ENCODE assay signal across 14 cellular contexts in genomic region chr4:55507612-55508011, GRCh38. TPM values are rescaled to one million over a fixed set of nuclear protein-coding genes. Genes with fewer than 3 reads are reported as not detected.
DNase-seq lines count a peak whose midpoint lies in the region; ATAC-seq and TF ChIP-seq lines count a peak whose summit lies in the region.
"Had no signal": no experiment of that assay in that cellular context is flagged by ENCODE, and none has a peak within 500 bp of the region (broad histone marks: within the 10 kb centered on the region; RNA-seq: fewer than 3 reads in every experiment).

No MANE protein-coding gene starts in this region.

- no peak overlapping the region for H2BK20ac ChIP-seq in IMR-90 (ENCODE audit: low read depth, low read length)

- in situ Hi-C loops in IMR-90 (cut with MboI; ENCODE audit: low sequenced_read_pairs): no loop called here

- H4K91ac ChIP-seq in IMR-90 (ENCODE audit: insufficient read depth, low read depth, low read length): no peak overlapping the region

- no peak overlapping the region for H2AK9ac ChIP-seq in IMR-90 (replicated peaks; ENCODE audit: low read depth, low read length, poor library complexity)

- H4K5ac ChIP-seq in IMR-90 (ENCODE audit: low read depth, low read length): no peak overlapping the region

- peak overlapping the region; percentile 26 for H2BK5ac ChIP-seq in IMR-90 (ENCODE audit: low read depth, low read length, poor library complexity, severe bottlenecking)

- no peak overlapping the region for H3K4ac ChIP-seq in IMR-90 (ENCODE audit: low read depth, low read length)

- TF ChIP-seq POLR2A in IMR-90 (IDR thresholded peaks at IDR 0.05; ENCODE audit: low read depth, low read length): no peak

- no peak overlapping the region for H4K8ac ChIP-seq in IMR-90 (ENCODE audit: low read depth in 2 of 2, low read length in 2 of 2)

- H3K27ac ChIP-seq in right atrium auricular region (no peak overlapping the region), IMR-90 (ENCODE audit: insufficient read depth, low read length) (no peak overlapping the region)
- H3K27ac ChIP-seq: KMS-11, Peyer's patch had no signal

- 0 out of 2 replicates have a peak overlapping the region, but pooled peaks have one; percentile 37 for H3K14ac ChIP-seq in IMR-90 (replicated peaks; ENCODE audit: low read depth, low read length)

- H3K27me3 ChIP-seq in right atrium auricular region: no peaks in the 10 kb centered on the region
- H3K27me3 ChIP-seq in IMR-90 (ENCODE audit: control insufficient read depth, insufficient read depth, low read length): no peaks in the 10 kb centered on the region
- H3K27me3 ChIP-seq: Peyer's patch had no signal

- no TSS peak for BruUV-seq in IMR-90 (replicated peaks; lab: Mats Ljungman, UMichigan)

- H3K4me2 ChIP-seq in IMR-90 (ENCODE audit: low read depth, low read length): no peak overlapping the region
- H3K4me2 ChIP-seq: KMS-11 had no signal

- H2AFZ ChIP-seq in IMR-90 (replicated peaks; ENCODE audit: low read length, poor library complexity): no peak overlapping the region

- DNase-seq in Right ventricle myocardium superior (no peak), right atrium auricular region (ENCODE audit: low spot score) (no peak), IMR-90 (no peak), fibroblast of peridontal ligament (ENCODE audit: extremely low read depth) (peak; percentile 12)
- DNase-seq in activated CD8-positive, alpha-beta memory T cell treated with anti-CD3 and anti-CD28 coated beads, Interleukin-2, amount 50 U/mL, for 4 hours: no peak
- DNase-seq: H9, NCI-H1694 treated with DMSO at 0.1 percent for 48 hours, NCI-H2081 treated with DMSO at 0.1 percent for 48 hours, NCI-H446, NCI-H526, Peyer's patch had no signal

- WGBS in IMR-90 (ENCODE audit: extremely low coverage in 2 of 2, insufficient read length in 1 of 2), 2 experiments: no CpG with 5 or more reads among the region's 1 CpG

- H3K4me3 ChIP-seq in right atrium auricular region (no peak overlapping the region), IMR-90 (ENCODE audit: insufficient read depth, low read depth, low read length) (no peak overlapping the region)
- H3K4me3 ChIP-seq: Peyer's patch had no signal

- H3K18ac ChIP-seq in IMR-90 (ENCODE audit: low read depth, low read length): no peak overlapping the region

- CTCF ChIA-PET in IMR-90 (lab: Yijun Ruan, JAX): no interaction called here

- TF ChIP-seq RAD21 in IMR-90 (IDR thresholded peaks at IDR 0.05; ENCODE audit: low read length): no peak

- POLR2A ChIA-PET in IMR-90 (lab: Charles Lee; ENCODE audit: unreplicated experiment): no interaction called here

- H3K9ac ChIP-seq in IMR-90 (ENCODE audit: low read depth, low read length): no peak overlapping the region
- H3K9ac ChIP-seq: KMS-11 had no signal

- dilution Hi-C loops in IMR-90 (cut with HindIII; ENCODE audit: low sequenced_read_pairs, unreplicated experiment): no loop called here

- no peaks in the 10 kb centered on the region for H4K20me1 ChIP-seq in IMR-90 (ENCODE audit: insufficient read depth, low read length)

- intact Hi-C loops in Right ventricle myocardium superior (cut with DNase I) (no loop called here), IMR-90 (cut with micrococcal nuclease) (no loop called here)

- H3K9me3 ChIP-seq in right atrium auricular region (no peaks in the 10 kb centered on the region), IMR-90 (ENCODE audit: control insufficient read depth, insufficient read depth, low read length) (no peaks in the 10 kb centered on the region)
- H3K9me3 ChIP-seq: Peyer's patch had no signal

- H3K79me1 ChIP-seq in IMR-90 (ENCODE audit: low read depth in 1 of 2, low read length in 2 of 2): peaks cover 13 to 52% of the 10 kb centered on the region in 2 experiments; a peak in 3 of 4 replicates

- H2AK5ac ChIP-seq in IMR-90 (ENCODE audit: low read depth, low read length): no peak overlapping the region

- no peak overlapping the region for H3K56ac ChIP-seq in IMR-90 (ENCODE audit: extremely low read depth, insufficient read depth, low read length)

- no peak overlapping the region for H3K23ac ChIP-seq in IMR-90 (ENCODE audit: low read depth, low read length)

- no peaks in the 10 kb centered on the region for H3K9me1 ChIP-seq in IMR-90 (ENCODE audit: insufficient read depth, low read length)

- no peak overlapping the region for H2BK120ac ChIP-seq in IMR-90 (ENCODE audit: low read depth, low read length)

- H2BK15ac ChIP-seq in IMR-90 (ENCODE audit: low read depth, low read length): no peak overlapping the region

- no peaks in the 10 kb centered on the region for H3K36me3 ChIP-seq in right atrium auricular region
- no peaks in the 10 kb centered on the region for H3K36me3 ChIP-seq in IMR-90 (ENCODE audit: control insufficient read depth, insufficient read depth, low read length)

- TF ChIP-seq CTCF in right atrium auricular region (IDR thresholded peaks at IDR 0.05) (no peak), IMR-90 (conservative IDR thresholded peaks at IDR 0.05; ENCODE audit: low read depth, low read length) (no peak)

- H3K4me1 ChIP-seq in right atrium auricular region (peaks cover 0 to 6% of the 10 kb centered on the region in 2 donors), IMR-90 (ENCODE audit: control insufficient read depth, insufficient read depth, low read length) (peaks cover 3% of the 10 kb centered on the region; the same call in 1 of the 2 replicates)
- H3K4me1 ChIP-seq: Peyer's patch had no signal

- ATAC-seq in Right ventricle myocardium superior (ENCODE audit: poor library complexity): peak; percentile 77
- no peak for ATAC-seq in IMR-90 (ENCODE audit: low read depth)
- no peak for ATAC-seq in HG03095 (IDR thresholded peaks at IDR 0.05; ENCODE audit: unreplicated experiment)
- no peak for ATAC-seq in GM21447 (IDR thresholded peaks at IDR 0.05; ENCODE audit: unreplicated experiment)

TF ChIP-seq in IMR-90, 13 proteins besides CTCF, POLR2A, EP300 and RAD21:
- TF ChIP-seq USF2 (IDR thresholded peaks at IDR 0.05; ENCODE audit: low read depth, low read length) (no peak), RCOR1 (IDR thresholded peaks at IDR 0.05; ENCODE audit: insufficient replicate concordance, low read length) (no peak), RFX5 (IDR thresholded peaks at IDR 0.05; ENCODE audit: low read depth, low read length) (no peak), MAZ (IDR thresholded peaks at IDR 0.05; ENCODE audit: borderline replicate concordance, low read depth, low read length) (no peak), SMC3 (IDR thresholded peaks at IDR 0.05; ENCODE audit: low read depth, low read length) (no peak), CHD1 (IDR thresholded peaks at IDR 0.05; ENCODE audit: low read depth, low read length) (no peak), BHLHE40 (IDR thresholded peaks at IDR 0.05; ENCODE audit: low read depth, low read length) (no peak), MAFK (IDR thresholded peaks at IDR 0.05; ENCODE audit: low read depth, low read length) (no peak), MXI1 (IDR thresholded peaks at IDR 0.05; ENCODE audit: borderline replicate concordance, low read depth, low read length) (no peak), NFE2L2 (IDR thresholded peaks at IDR 0.05; ENCODE audit: low read depth, low read length) (no peak), FOS (IDR thresholded peaks at IDR 0.05; ENCODE audit: low read depth, low read length) (no peak), CEBPB (IDR thresholded peaks at IDR 0.05; ENCODE audit: low read depth, low read length) (no peak)
- TF ChIP-seq, protein P1, sequence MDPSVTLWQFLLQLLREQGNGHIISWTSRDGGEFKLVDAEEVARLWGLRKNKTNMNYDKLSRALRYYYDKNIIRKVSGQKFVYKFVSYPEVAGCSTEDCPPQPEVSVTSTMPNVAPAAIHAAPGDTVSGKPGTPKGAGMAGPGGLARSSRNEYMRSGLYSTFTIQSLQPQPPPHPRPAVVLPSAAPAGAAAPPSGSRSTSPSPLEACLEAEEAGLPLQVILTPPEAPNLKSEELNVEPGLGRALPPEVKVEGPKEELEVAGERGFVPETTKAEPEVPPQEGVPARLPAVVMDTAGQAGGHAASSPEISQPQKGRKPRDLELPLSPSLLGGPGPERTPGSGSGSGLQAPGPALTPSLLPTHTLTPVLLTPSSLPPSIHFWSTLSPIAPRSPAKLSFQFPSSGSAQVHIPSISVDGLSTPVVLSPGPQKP (IDR thresholded peaks at IDR 0.05; ENCODE audit: borderline replicate concordance, low read depth, low read length): no peak

RNA-seq across cellular contexts. Expression of gene CLOCK, which starts 39.1 kb away (rescaled TPM):
- total RNA-seq in Right ventricle myocardium superior: 35.8 TPM
- total RNA-seq in right atrium auricular region: 10 to 100 TPM; 29.8 to 33.2 TPM
- 51.4 and 53.4 TPM in 2 replicates for total RNA-seq in IMR-90 (2012; rRNA removed)
- 6.7 and 7.3 TPM in 2 replicates for polyA plus RNA-seq in IMR-90 (2012; rRNA removed)
- 1.3 and 1.8 TPM in 2 replicates for polyA plus RNA-seq in IMR-90 (2012; cell fraction: cytosol; rRNA removed)
- 4.5 and 15.7 TPM in 2 replicates for polyA plus RNA-seq in IMR-90 (2012; cell fraction: nucleus; rRNA removed; ENCODE audit: low replicate concordance)
